In genomic region chr7:155269766-155270585, GRCh38 we compare ENCODE assay signal across 23 cellular contexts. TPM values are rescaled to one million over a fixed set of nuclear protein-coding genes. Genes with fewer than 3 reads are reported as not detected.
A peak's percentile ranks its signal among the peaks of the same experiment; 100 is the strongest.
DNase-seq lines count a peak whose midpoint lies in the region; ATAC-seq, FAIRE-seq and TF ChIP-seq lines count a peak whose summit lies in the region.
"Had no signal": no experiment of that assay in that cellular context is flagged by ENCODE, and none has a peak within 500 bp of the region (broad histone marks: within the 10 kb centered on the region; RNA-seq: fewer than 3 reads in every experiment).

No MANE protein-coding gene starts in this region.

- no peak overlapping the region for H3K27ac Mint-ChIP-seq in nephron progenitor cell
- H3K27ac Mint-ChIP-seq: mesothelial cell of epicardium; nephron; stimulated activated naive CD8-positive, alpha-beta T cell treated with anti-CD3 and anti-CD28 coated beads, Interleukin-15, amount 100 ng/mL, for 72 hours had no signal

- intact Hi-C loops in Right ventricle myocardium superior (cut with DNase I): loop anchor here (10.0 kb wide), 1 partner anchor 55 kb away; no protein-coding TSS in a partner anchor

- TF ChIP-seq CTCF in fibroblast of villous mesenchyme (IDR thresholded peaks at IDR 0.05; ENCODE audit: insufficient read depth, low read depth, low read length) (no peak), nephron progenitor cell (IDR thresholded peaks at IDR 0.05) (no peak)

- no peak for ATAC-seq in Right ventricle myocardium superior (ENCODE audit: poor library complexity)
- ATAC-seq: left cardiac atrium; stimulated activated naive CD8-positive, alpha-beta T cell treated with anti-CD3 and anti-CD28 coated beads, Interleukin-15, amount 100 ng/mL, for 72 hours had no signal

- H3K9ac ChIP-seq in adipocyte (ENCODE audit: low read length): no peak overlapping the region

- H3K4me1 Mint-ChIP-seq in nephron progenitor cell: peaks cover 12% of the 10 kb centered on the region
- H3K4me1 Mint-ChIP-seq: mesothelial cell of epicardium; stimulated activated naive CD8-positive, alpha-beta T cell treated with anti-CD3 and anti-CD28 coated beads, Interleukin-15, amount 100 ng/mL, for 72 hours had no signal

- H3K9me3 ChIP-seq in adipocyte (ENCODE audit: control insufficient read depth, low read length): no peaks in the 10 kb centered on the region
- H3K9me3 ChIP-seq: upper lobe of left lung had no signal

- FAIRE-seq in frontal cortex (lab: Jason Lieb, UNC): no peak
- FAIRE-seq: H54 had no signal

- no peaks in the 10 kb centered on the region for H3K27me3 ChIP-seq in adipocyte (replicated peaks; ENCODE audit: control insufficient read depth, insufficient read depth, low read length)
- H3K27me3 ChIP-seq: upper lobe of left lung had no signal

- H3K4me3 ChIP-seq in adipocyte (ENCODE audit: low read length): no peak overlapping the region
- no peak overlapping the region for H3K4me3 ChIP-seq in fibroblast of villous mesenchyme (ENCODE audit: low read depth, low read length)
- H3K4me3 ChIP-seq: skin epidermis, upper lobe of left lung had no signal

- peaks cover 5% of the 10 kb centered on the region for H3K36me3 Mint-ChIP-seq in nephron progenitor cell (ENCODE audit: low read depth)
- H3K36me3 Mint-ChIP-seq: mesothelial cell of epicardium had no signal

- no peaks in the 10 kb centered on the region for H3K36me3 ChIP-seq in adipocyte (ENCODE audit: control insufficient read depth, insufficient read depth, low read length, severe bottlenecking)
- H3K36me3 ChIP-seq: upper lobe of left lung had no signal

- H3K9me3 Mint-ChIP-seq in nephron progenitor cell: peaks cover 21% of the 10 kb centered on the region
- H3K9me3 Mint-ChIP-seq: nephron; stimulated activated naive CD8-positive, alpha-beta T cell treated with anti-CD3 and anti-CD28 coated beads, Interleukin-15, amount 100 ng/mL, for 72 hours had no signal

- no peak overlapping the region for H3K4me3 Mint-ChIP-seq in nephron progenitor cell
- H3K4me3 Mint-ChIP-seq: mesothelial cell of epicardium; nephron; stimulated activated naive CD8-positive, alpha-beta T cell treated with anti-CD3 and anti-CD28 coated beads, Interleukin-15, amount 100 ng/mL, for 72 hours had no signal

- peaks cover 21% of the 10 kb centered on the region for H3K4me1 ChIP-seq in adipocyte (ENCODE audit: control insufficient read depth, insufficient read depth, low read length)
- H3K4me1 ChIP-seq: upper lobe of left lung had no signal

- DNase-seq in HS-5 (ENCODE audit: low read depth) (peak; percentile 70), adipocyte (ENCODE audit: low read depth) (peak; percentile 13), fibroblast of villous mesenchyme (ENCODE audit: low read depth) (peak; percentile 89), smooth muscle cell of the brain vasculature (ENCODE audit: low read depth, low spot score) (peak; percentile 20), Right ventricle myocardium superior (no peak), frontal cortex (ENCODE audit: low spot score in 2 of 2) (no peak), nephron progenitor cell (no peak)
- DNase-seq: activated CD4-positive, alpha-beta T cell treated with anti-CD3 and anti-CD28 coated beads for 48 hours; activated CD8-positive, alpha-beta memory T cell treated with anti-CD3 and anti-CD28 coated beads, Interleukin-2, amount 50 U/mL, for 4 hours; activated effector memory CD4-positive, alpha-beta T cell treated with anti-CD3 and anti-CD28 coated beads, Interleukin-2, amount 50 U/mL, for 16 hours; AML-193; DMS79 treated with DMSO at 0.1 percent for 48 hours; erythroblast; left cardiac atrium; NCI-H1105 treated with DMSO at 0.1 percent for 48 hours; NCI-H510A treated with DMSO at 0.1 percent for 48 hours; stimulated activated CD4-positive, alpha-beta T cell treated with anti-CD3 and anti-CD28 coated beads, Interleukin-4, amount 100 ng/mL, for 4 hours; stimulated activated naive CD8-positive, alpha-beta T cell treated with anti-CD3 and anti-CD28 coated beads, Interleukin-15, amount 100 ng/mL, for 72 hours; upper lobe of left lung had no signal

- H3K27me3 Mint-ChIP-seq in nephron progenitor cell (ENCODE audit: low read depth, poor library complexity): peaks cover 2% of the 10 kb centered on the region

RNA-seq across cellular contexts. Expression of gene INSIG1, which starts 27.7 kb away (rescaled TPM):
- 389 and 403 TPM in 2 replicates for total RNA-seq in fibroblast of villous mesenchyme
- 6.9 TPM for total RNA-seq in Right ventricle myocardium superior
- total RNA-seq in frontal cortex: 105 TPM

Comparison
In these comparisons a context has a peak if more than half of its experiments do, and no peak if none do; other contexts are left out.
1. DNase-seq: peak in HS-5 (single experiment), adipocyte (single experiment), fibroblast of villous mesenchyme (single experiment) and smooth muscle cell of the brain vasculature (single experiment); none in Right ventricle myocardium superior (single experiment), frontal cortex (0 of 2) and nephron progenitor cell (single experiment).
2. RNA of gene INSIG1, which starts 27.7 kb away (total RNA-seq): 389 to 403 TPM in fibroblast of villous mesenchyme and 105 TPM in frontal cortex (single experiment); 6.9 TPM in Right ventricle myocardium superior (single experiment); every median in the first group is over 10 times any median in the second.